8 cellular contexts compared by ENCODE assay signal in the genomic region with DNA sequence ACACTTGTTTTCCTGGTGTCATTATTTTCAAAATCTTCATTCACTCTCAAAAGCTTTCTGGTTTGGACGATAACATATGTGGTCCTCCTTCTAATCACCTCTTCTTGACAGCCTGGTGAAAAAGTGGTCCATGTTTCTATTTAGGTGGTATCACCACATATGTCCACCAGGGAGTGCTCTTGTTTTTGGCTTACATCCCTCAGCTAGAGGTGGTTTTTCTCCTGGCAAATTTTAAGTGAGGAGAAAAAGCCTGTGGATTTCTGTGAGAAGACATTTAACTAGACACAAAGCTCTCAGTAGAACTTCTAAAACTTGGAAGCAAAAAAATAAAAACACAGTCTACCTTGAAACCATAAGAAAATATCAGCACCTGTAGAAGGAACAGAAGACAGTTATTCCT. TPM values are rescaled to one million over a fixed set of nuclear protein-coding genes. Genes with fewer than 3 reads are reported as not detected.
DNase-seq lines count a peak whose midpoint lies in the region; ATAC-seq, FAIRE-seq and TF ChIP-seq lines count a peak whose summit lies in the region.

No MANE protein-coding gene starts in this region.

- ATAC-seq in HG02870 (IDR thresholded peaks at IDR 0.05; ENCODE audit: unreplicated experiment), result peak; percentile 53
- no peak for ATAC-seq in upper lobe of left lung (ENCODE audit: low FRiP score in 2 of 2)
- ATAC-seq in activated naive CD8-positive, alpha-beta T cell treated with anti-CD3 and anti-CD28 coated beads, Interleukin-2, amount 50 U/mL, for 24 hours, result no peak
- no peak for ATAC-seq in activated CD4-positive, alpha-beta T cell treated with anti-CD3 and anti-CD28 coated beads for 36 hours
- no peak for ATAC-seq in stimulated activated naive CD8-positive, alpha-beta T cell treated with anti-CD3 and anti-CD28 coated beads, Interleukin-15, amount 100 ng/mL, for 72 hours

- H3K4me3 ChIP-seq in upper lobe of left lung, result no peak overlapping the region

- H3K27ac ChIP-seq in upper lobe of left lung, result no peak overlapping the region

- POLR2A ChIA-PET in activated CD4-positive, alpha-beta T cell treated with anti-CD3 and anti-CD28 coated beads for 36 hours (lab: Charles Lee), result interaction anchor here (0.6 kb wide), 1 partner anchor 316 kb away, joined by 3 read pairs; no protein-coding TSS in a partner anchor

- intact Hi-C loops in activated CD4-positive, alpha-beta T cell treated with anti-CD3 and anti-CD28 coated beads for 36 hours (cut with DNase I, micrococcal nuclease), result loop anchor here in 1 of 2 experiments (2.0 to 10.0 kb wide), 3 partner anchors 621 to 825 kb away; a partner anchor contains a TSS

- CTCF ChIA-PET in activated CD4-positive, alpha-beta T cell treated with anti-CD3 and anti-CD28 coated beads for 36 hours (lab: Charles Lee), result no interaction called here

- no peak overlapping the region for H3K27ac Mint-ChIP-seq in activated naive CD8-positive, alpha-beta T cell treated with anti-CD3 and anti-CD28 coated beads, Interleukin-2, amount 50 U/mL, for 24 hours
- H3K27ac Mint-ChIP-seq in activated CD4-positive, alpha-beta T cell treated with anti-CD3 and anti-CD28 coated beads for 36 hours, result no peak overlapping the region
- H3K27ac Mint-ChIP-seq in stimulated activated naive CD8-positive, alpha-beta T cell treated with anti-CD3 and anti-CD28 coated beads, Interleukin-15, amount 100 ng/mL, for 72 hours, result no peak overlapping the region

- H3K27me3 Mint-ChIP-seq in activated naive CD8-positive, alpha-beta T cell treated with anti-CD3 and anti-CD28 coated beads, Interleukin-2, amount 50 U/mL, for 24 hours, result no peaks in the 10 kb centered on the region
- H3K27me3 Mint-ChIP-seq in activated CD4-positive, alpha-beta T cell treated with anti-CD3 and anti-CD28 coated beads for 36 hours, result peaks cover 6% of the 10 kb centered on the region
- peaks cover 9% of the 10 kb centered on the region for H3K27me3 Mint-ChIP-seq in stimulated activated naive CD8-positive, alpha-beta T cell treated with anti-CD3 and anti-CD28 coated beads, Interleukin-15, amount 100 ng/mL, for 72 hours

- peaks cover 0 to 6% (median 0%) of the 10 kb centered on the region in 4 donors for H3K9me3 ChIP-seq in upper lobe of left lung

- 13 to 19% methylated on average over 1 of the region's 1 CpG for WGBS in upper lobe of left lung, 2 donors

- peak; percentile 95 for FAIRE-seq in D721Med (lab: Jason Lieb, UNC)

- TF ChIP-seq POLR2A in upper lobe of left lung (IDR thresholded peaks at IDR 0.05), result no peak

- TF ChIP-seq CTCF in D721Med (IDR thresholded peaks at IDR 0.05; ENCODE audit: insufficient read depth, missing control alignments) (peak; percentile 46), upper lobe of left lung (IDR thresholded peaks at IDR 0.05) (peak in 4 of 6 experiments; percentile 19 to 41 (median 32))

- H3K36me3 ChIP-seq in upper lobe of left lung, result no peaks in the 10 kb centered on the region

- no peaks in the 10 kb centered on the region for H3K4me1 Mint-ChIP-seq in activated naive CD8-positive, alpha-beta T cell treated with anti-CD3 and anti-CD28 coated beads, Interleukin-2, amount 50 U/mL, for 24 hours
- H3K4me1 Mint-ChIP-seq in activated CD4-positive, alpha-beta T cell treated with anti-CD3 and anti-CD28 coated beads for 36 hours, result no peaks in the 10 kb centered on the region
- H3K4me1 Mint-ChIP-seq in stimulated activated naive CD8-positive, alpha-beta T cell treated with anti-CD3 and anti-CD28 coated beads, Interleukin-15, amount 100 ng/mL, for 72 hours, result no peaks in the 10 kb centered on the region

- TF ChIP-seq EP300 in upper lobe of left lung (IDR thresholded peaks at IDR 0.05), result no peak

- no peaks in the 10 kb centered on the region for H3K9me3 Mint-ChIP-seq in activated naive CD8-positive, alpha-beta T cell treated with anti-CD3 and anti-CD28 coated beads, Interleukin-2, amount 50 U/mL, for 24 hours
- H3K9me3 Mint-ChIP-seq in activated CD4-positive, alpha-beta T cell treated with anti-CD3 and anti-CD28 coated beads for 36 hours (ENCODE audit: low read depth), result no peaks in the 10 kb centered on the region
- peaks cover 4 to 8% of the 10 kb centered on the region in 2 donors for H3K9me3 Mint-ChIP-seq in stimulated activated naive CD8-positive, alpha-beta T cell treated with anti-CD3 and anti-CD28 coated beads, Interleukin-15, amount 100 ng/mL, for 72 hours

- H3K36me3 Mint-ChIP-seq in activated naive CD8-positive, alpha-beta T cell treated with anti-CD3 and anti-CD28 coated beads, Interleukin-2, amount 50 U/mL, for 24 hours (ENCODE audit: low read depth), result no peaks in the 10 kb centered on the region
- no peaks in the 10 kb centered on the region for H3K36me3 Mint-ChIP-seq in activated CD4-positive, alpha-beta T cell treated with anti-CD3 and anti-CD28 coated beads for 36 hours (ENCODE audit: low read depth)

- H3K27me3 ChIP-seq in upper lobe of left lung, result no peaks in the 10 kb centered on the region

- H3K4me1 ChIP-seq in upper lobe of left lung, result no peaks in the 10 kb centered on the region

- H3K4me3 Mint-ChIP-seq in activated naive CD8-positive, alpha-beta T cell treated with anti-CD3 and anti-CD28 coated beads, Interleukin-2, amount 50 U/mL, for 24 hours, result no peak overlapping the region
- H3K4me3 Mint-ChIP-seq in activated CD4-positive, alpha-beta T cell treated with anti-CD3 and anti-CD28 coated beads for 36 hours, result no peak overlapping the region
- no peak overlapping the region for H3K4me3 Mint-ChIP-seq in stimulated activated naive CD8-positive, alpha-beta T cell treated with anti-CD3 and anti-CD28 coated beads, Interleukin-15, amount 100 ng/mL, for 72 hours

- DNase-seq in D721Med (ENCODE audit: insufficient read length, low spot score) (no peak), OCI-M1 (lab: John Stamatoyannopoulos, UW) (peak; percentile 23), foreskin melanocyte (peak; percentile 16), upper lobe of left lung (no peak)
- DNase-seq in activated naive CD8-positive, alpha-beta T cell treated with anti-CD3 and anti-CD28 coated beads, Interleukin-2, amount 50 U/mL, for 24 hours, result no peak
- no peak for DNase-seq in activated CD4-positive, alpha-beta T cell treated with anti-CD3 and anti-CD28 coated beads for 36 hours
- DNase-seq in stimulated activated naive CD8-positive, alpha-beta T cell treated with anti-CD3 and anti-CD28 coated beads, Interleukin-15, amount 100 ng/mL, for 72 hours, result no peak

RNA-seq across cellular contexts. Expression of a gene that starts 58.0 kb away (rescaled TPM):
- total RNA-seq in upper lobe of left lung, result under 1 TPM in 4 of 6 donors, not detected in 2; 0.03 to 0.15 (median 0.10) TPM
- not detected for total RNA-seq in activated CD4-positive, alpha-beta T cell treated with anti-CD3 and anti-CD28 coated beads for 36 hours

Comparison
In these comparisons a context has a peak if more than half of its experiments do, and no peak if none do; other contexts are left out.
1. DNase-seq: peak in OCI-M1 (single experiment) and foreskin melanocyte (single experiment); none in D721Med (single experiment), upper lobe of left lung (0 of 2), activated naive CD8-positive, alpha-beta T cell treated with anti-CD3 and anti-CD28 coated beads, Interleukin-2, amount 50 U/mL, for 24 hours (single experiment), activated CD4-positive, alpha-beta T cell treated with anti-CD3 and anti-CD28 coated beads for 36 hours (single experiment) and stimulated activated naive CD8-positive, alpha-beta T cell treated with anti-CD3 and anti-CD28 coated beads, Interleukin-15, amount 100 ng/mL, for 72 hours (0 of 2).